In the genomic region with DNA sequence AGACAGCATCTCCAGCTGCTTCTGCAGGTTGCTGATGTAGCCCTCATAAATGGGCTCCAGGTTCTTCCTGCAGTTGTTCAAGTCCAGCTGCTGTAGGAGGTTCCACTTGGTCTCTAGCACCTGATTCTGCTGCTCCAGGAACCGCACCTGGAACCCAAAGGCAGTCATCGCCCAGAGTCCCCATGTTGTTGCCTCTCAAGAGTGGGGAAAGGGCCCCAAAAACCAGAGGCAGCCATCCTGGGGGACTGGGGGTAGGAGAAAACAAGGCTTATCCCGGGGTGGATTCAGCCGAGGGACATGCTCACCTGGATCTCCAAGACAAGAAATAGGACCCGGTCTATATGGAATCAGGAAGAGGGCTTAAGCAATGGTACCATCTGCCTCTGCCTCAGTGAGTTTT, we compare ENCODE assay signal across 22 cellular contexts. TPM values are rescaled to one million over a fixed set of nuclear protein-coding genes. Genes with fewer than 3 reads are reported as not detected.
DNase-seq lines count a peak whose midpoint lies in the region; ATAC-seq, FAIRE-seq and TF ChIP-seq lines count a peak whose summit lies in the region.
"Had no signal": no experiment of that assay in that cellular context is flagged by ENCODE, and none has a peak within 500 bp of the region (broad histone marks: within the 10 kb centered on the region; RNA-seq: fewer than 3 reads in every experiment).

No MANE protein-coding gene starts in this region.

- TF ChIP-seq CTCF in H9 (conservative IDR thresholded peaks at IDR 0.05): no peak

- H3K56ac ChIP-seq in H9 (ENCODE audit: insufficient read length, low read depth, low read length): no peak overlapping the region

- no peaks in the 10 kb centered on the region for H3K9me3 Mint-ChIP-seq in activated CD8-positive, alpha-beta memory T cell treated with anti-CD3 and anti-CD28 coated beads, Interleukin-2, amount 10 ng/mL, durations not matched to agents 7 days and 5 days (ENCODE audit: low read depth)
- no peaks in the 10 kb centered on the region; a peak in 1 of 5 replicates for H3K9me3 Mint-ChIP-seq in H9
- H3K9me3 Mint-ChIP-seq: CD8-positive, alpha-beta T cell had no signal

- H3K4me3 Mint-ChIP-seq in activated CD8-positive, alpha-beta memory T cell treated with anti-CD3 and anti-CD28 coated beads, Interleukin-2, amount 10 ng/mL, durations not matched to agents 7 days and 5 days: no peak overlapping the region
- H3K4me3 Mint-ChIP-seq in H9: no peak overlapping the region
- H3K4me3 Mint-ChIP-seq: CD8-positive, alpha-beta T cell had no signal

- H2BK20ac ChIP-seq in H9 (ENCODE audit: low read depth, low read length, poor library complexity, severe bottlenecking): no peak overlapping the region

- H4K20me1 ChIP-seq in H9 (ENCODE audit: control insufficient read depth, insufficient read depth, insufficient read length): no peaks in the 10 kb centered on the region

- peak; percentile 36 for DNase-seq in activated CD8-positive, alpha-beta memory T cell treated with anti-CD3 and anti-CD28 coated beads, Interleukin-2, amount 10 ng/mL, durations not matched to agents 7 days and 5 days
- no peak for DNase-seq in activated CD8-positive, alpha-beta memory T cell treated with anti-CD3 and anti-CD28 coated beads, Interleukin-2, amount 50 U/mL, for 4 hours
- DNase-seq in H9 (peak; percentile 15), islet precursor cell (peak; percentile 48), frontal cortex (ENCODE audit: low spot score in 2 of 2) (no peak), NCI-H2171 treated with DMSO at 0.1 percent for 48 hours (lab: John Stamatoyannopoulos, UW) (no peak)
- peak; percentile 3 for DNase-seq in stimulated activated CD8-positive, alpha-beta memory T cell treated with anti-CD3 and anti-CD28 coated beads, Interleukin-4, amount 100 ng/mL, for 48 hours
- DNase-seq: CD8-positive, alpha-beta T cell; COR-L47; DMS153; DMS79 treated with DMSO at 0.1 percent for 48 hours; EL; GOT3 had no signal

- no peak overlapping the region for H2BK5ac ChIP-seq in H9 (ENCODE audit: insufficient read length, low read length)

- no peaks in the 10 kb centered on the region for H3K4me1 ChIP-seq in H9 (ENCODE audit: insufficient read depth, low read length)
- H3K4me1 ChIP-seq: HAP-1 had no signal

- ATAC-seq in activated CD8-positive, alpha-beta memory T cell treated with anti-CD3 and anti-CD28 coated beads, Interleukin-2, amount 10 ng/mL, durations not matched to agents 7 days and 5 days: no peak
- no peak for ATAC-seq in GM21390 (IDR thresholded peaks at IDR 0.05; ENCODE audit: unreplicated experiment)
- ATAC-seq: CD8-positive, alpha-beta T cell had no signal

- H3K9me3 ChIP-seq in H9 (ENCODE audit: control insufficient read depth, low read depth, low read length): no peaks in the 10 kb centered on the region
- H3K9me3 ChIP-seq: HAP-1 had no signal

- H3K23me2 ChIP-seq in H9 (ENCODE audit: insufficient read length, low read depth, low read length, poor library complexity, severe bottlenecking): no peaks in the 10 kb centered on the region

- no peak overlapping the region for H3K14ac ChIP-seq in H9 (ENCODE audit: insufficient read depth, low read length)

- H3K36me3 Mint-ChIP-seq in activated CD8-positive, alpha-beta memory T cell treated with anti-CD3 and anti-CD28 coated beads, Interleukin-2, amount 10 ng/mL, durations not matched to agents 7 days and 5 days: no peaks in the 10 kb centered on the region
- no peaks in the 10 kb centered on the region for H3K36me3 Mint-ChIP-seq in H9 (ENCODE audit: insufficient read depth in 1 of 3, low read depth in 3 of 3)
- H3K36me3 Mint-ChIP-seq: CD14-positive monocyte; CD8-positive, alpha-beta T cell had no signal

- H3K23ac ChIP-seq in H9 (ENCODE audit: insufficient read length, low read depth, low read length): no peak overlapping the region

- no peak overlapping the region for H3K27ac ChIP-seq in H9 (ENCODE audit: insufficient read length, low read depth, low read length)
- H3K27ac ChIP-seq: 22Rv1, HL-60 had no signal

- H3K27me3 Mint-ChIP-seq in activated CD8-positive, alpha-beta memory T cell treated with anti-CD3 and anti-CD28 coated beads, Interleukin-2, amount 10 ng/mL, durations not matched to agents 7 days and 5 days: peaks cover 43% of the 10 kb centered on the region
- H3K27me3 Mint-ChIP-seq in H9 (ENCODE audit: low read depth): peaks cover 31% of the 10 kb centered on the region

- H3K4ac ChIP-seq in H9 (ENCODE audit: low read depth, low read length): no peak overlapping the region

- no peak overlapping the region for H3K4me2 ChIP-seq in H9 (ENCODE audit: insufficient read depth, insufficient read length, low read length)

- H2BK120ac ChIP-seq in H9 (ENCODE audit: low read depth, low read length, poor library complexity, severe bottlenecking): no peak overlapping the region

- no peaks in the 10 kb centered on the region for H3K4me1 Mint-ChIP-seq in activated CD8-positive, alpha-beta memory T cell treated with anti-CD3 and anti-CD28 coated beads, Interleukin-2, amount 10 ng/mL, durations not matched to agents 7 days and 5 days
- no peaks in the 10 kb centered on the region for H3K4me1 Mint-ChIP-seq in H9
- H3K4me1 Mint-ChIP-seq: CD14-positive monocyte had no signal

- CTCF ChIA-PET in activated CD8-positive, alpha-beta memory T cell treated with anti-CD3 and anti-CD28 coated beads, Interleukin-2, amount 10 ng/mL, durations not matched to agents 7 days and 5 days (lab: Charles Lee): no interaction called here

- H2AK5ac ChIP-seq in H9 (ENCODE audit: insufficient read length, low read length): no peak overlapping the region

- no peak overlapping the region for H3T11ph ChIP-seq in H9 (ENCODE audit: low read length)

- H3K27me3 ChIP-seq in H9 (ENCODE audit: insufficient read depth, low read length): no peaks in the 10 kb centered on the region

- H3K18ac ChIP-seq in H9 (ENCODE audit: insufficient read length, low read depth, low read length): no peak overlapping the region

- H2BK12ac ChIP-seq in H9 (ENCODE audit: insufficient read length, low read depth, low read length): no peak overlapping the region

- WGBS in H9 (ENCODE audit: extremely low coverage, insufficient read length, low lambda C conversion rate): no CpG with 5 or more reads among the region's 5 CpGs

- no peak overlapping the region for H2AFZ ChIP-seq in H9 (ENCODE audit: low read length)

- H4K8ac ChIP-seq in H9 (replicated peaks; ENCODE audit: insufficient read length, low read depth, low read length): no peak overlapping the region

- no peaks in the 10 kb centered on the region for H3K79me2 ChIP-seq in H9 (ENCODE audit: insufficient read depth, low read length)

- H3K79me1 ChIP-seq in H9 (ENCODE audit: insufficient read depth, low read depth, low read length, poor library complexity, severe bottlenecking): no peaks in the 10 kb centered on the region

- H2BK15ac ChIP-seq in H9 (ENCODE audit: low read depth, low read length): no peak overlapping the region

- no peak overlapping the region for H3K9ac ChIP-seq in H9 (ENCODE audit: extremely low read depth, insufficient read length, low read length)

- FAIRE-seq in frontal cortex (lab: Jason Lieb, UNC): no peak
- FAIRE-seq: D721Med, G401.6, GM12891 had no signal

- H4K5ac ChIP-seq in H9 (ENCODE audit: insufficient read length, low read depth, low read length): no peak overlapping the region

- H4K91ac ChIP-seq in H9 (ENCODE audit: insufficient read length, low read depth, low read length): no peak overlapping the region

- no peak overlapping the region for H3K27ac Mint-ChIP-seq in activated CD8-positive, alpha-beta memory T cell treated with anti-CD3 and anti-CD28 coated beads, Interleukin-2, amount 10 ng/mL, durations not matched to agents 7 days and 5 days
- H3K27ac Mint-ChIP-seq in H9: no peak overlapping the region
- H3K27ac Mint-ChIP-seq: CD8-positive, alpha-beta T cell had no signal

RNA-seq across cellular contexts. Expression of gene KRT72, which starts 2.3 kb away (rescaled TPM):
- total RNA-seq in activated CD8-positive, alpha-beta memory T cell treated with anti-CD3 and anti-CD28 coated beads, Interleukin-2, amount 10 ng/mL, durations not matched to agents 7 days and 5 days: under 1 TPM in 1 of 2 experiments, not detected in 1; 0.15 TPM
- total RNA-seq in H9 (2021) (not detected in 2 replicates), frontal cortex (not detected)
- total RNA-seq: A673 had no signal

RNA-seq across cellular contexts. Expression of gene KRT73, which starts 19.4 kb away (rescaled TPM):
- not detected for total RNA-seq in activated CD8-positive, alpha-beta memory T cell treated with anti-CD3 and anti-CD28 coated beads, Interleukin-2, amount 10 ng/mL, durations not matched to agents 7 days and 5 days
- total RNA-seq in H9 (2021) (not detected in 2 replicates), frontal cortex (not detected)
- total RNA-seq: A673 had no signal

RNA-seq across cellular contexts. Expression of gene KRT74, which starts 25.3 kb away (rescaled TPM):
- total RNA-seq in activated CD8-positive, alpha-beta memory T cell treated with anti-CD3 and anti-CD28 coated beads, Interleukin-2, amount 10 ng/mL, durations not matched to agents 7 days and 5 days: not detected
- total RNA-seq in H9 (2021) (not detected in 2 replicates), frontal cortex (not detected)
- total RNA-seq: A673; CD8-positive, alpha-beta T cell had no signal

RNA-seq across cellular contexts. Expression of gene KRT71, which starts 46.0 kb away (rescaled TPM):
- not detected for total RNA-seq in activated CD8-positive, alpha-beta memory T cell treated with anti-CD3 and anti-CD28 coated beads, Interleukin-2, amount 10 ng/mL, durations not matched to agents 7 days and 5 days
- total RNA-seq in H9 (2021): not detected in 2 replicates
- not detected for total RNA-seq in frontal cortex
- total RNA-seq: A673; CD8-positive, alpha-beta T cell had no signal

RNA-seq across cellular contexts. Expression of gene KRT2, which starts 53.0 kb away (rescaled TPM):
- not detected for total RNA-seq in activated CD8-positive, alpha-beta memory T cell treated with anti-CD3 and anti-CD28 coated beads, Interleukin-2, amount 10 ng/mL, durations not matched to agents 7 days and 5 days
- total RNA-seq in H9 (2021) (not detected in 2 replicates), frontal cortex (not detected)
- total RNA-seq: A673 had no signal

Comparison
In these comparisons a context has a peak if more than half of its experiments do, and no peak if none do; other contexts are left out.
1. DNase-seq: peak in activated CD8-positive, alpha-beta memory T cell treated with anti-CD3 and anti-CD28 coated beads, Interleukin-2, amount 10 ng/mL, durations not matched to agents 7 days and 5 days (single experiment), H9 (single experiment), islet precursor cell (single experiment) and stimulated activated CD8-positive, alpha-beta memory T cell treated with anti-CD3 and anti-CD28 coated beads, Interleukin-4, amount 100 ng/mL, for 48 hours (single experiment); none in activated CD8-positive, alpha-beta memory T cell treated with anti-CD3 and anti-CD28 coated beads, Interleukin-2, amount 50 U/mL, for 4 hours (single experiment), frontal cortex (0 of 2) and NCI-H2171 treated with DMSO at 0.1 percent for 48 hours (single experiment).